Comparison of ENCODE assay signal across 19 cellular contexts in the genomic region with DNA sequence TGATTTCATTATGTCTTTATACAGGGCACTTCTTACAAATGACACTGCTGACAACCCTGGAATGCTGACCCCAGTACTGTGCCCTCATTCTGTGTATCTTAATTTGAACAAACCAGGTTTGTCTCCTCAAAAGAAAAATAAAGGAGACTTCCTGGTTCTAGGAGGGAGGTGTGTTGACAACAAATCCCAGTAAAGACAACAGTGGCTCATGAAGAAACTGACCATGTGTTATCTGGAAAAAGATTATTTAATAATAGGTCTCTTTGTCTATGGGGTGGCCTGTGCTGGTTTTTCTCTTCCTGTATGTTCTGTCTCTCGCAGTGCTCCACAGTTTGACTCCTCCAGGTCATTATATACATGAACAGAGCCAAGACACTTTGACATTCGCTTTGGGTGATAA.
"Had no signal": no experiment of that assay in that cellular context is flagged by ENCODE, and none has a peak within 500 bp of the region (broad histone marks: within the 10 kb centered on the region; RNA-seq: fewer than 3 reads in every experiment).

No MANE protein-coding gene starts in this region.

- H3K27me3 ChIP-seq: adrenal gland, SJCRH30 had no signal

- H3K4me3 ChIP-seq: adrenal gland, SJCRH30, SK-N-MC had no signal

- H3K4me1 ChIP-seq: adrenal gland, SJCRH30 had no signal

- H3K36me3 ChIP-seq: adrenal gland, SJCRH30 had no signal

- H3K9me3 ChIP-seq: adrenal gland, SJCRH30 had no signal

- DNase-seq: activated CD4-positive, alpha-beta T cell treated with anti-CD3 and anti-CD28 coated beads, Interleukin-2, amount 10 ng/mL, durations not matched to agents 24 days and 14 days; activated CD4-positive, alpha-beta T cell treated with anti-CD3 and anti-CD28 coated beads, Interleukin-2, amount 50 U/mL, for 4 hours; activated CD8-positive, alpha-beta T cell treated with anti-CD3 and anti-CD28 coated beads, Interleukin-2, amount 10 ng/mL, durations not matched to agents 7 days and 5 days; activated gamma-delta T cell treated with Interleukin-2 at 50 U/mL for 16 hours; activated naive CD4-positive, alpha-beta T cell treated with anti-CD3 and anti-CD28 coated beads for 36 hours; activated T-cell treated with anti-CD3 and anti-CD28 coated beads, Interleukin-2, amount 50 U/mL, for 4 hours; adrenal gland; central memory CD4-positive, alpha-beta T cell; Karpas-422; NCI-H1048; NCI-H1105 treated with DMSO at 0.1 percent for 48 hours; NCI-H1436 treated with DMSO at 0.1 percent for 48 hours; NCI-H1694 treated with DMSO at 0.1 percent for 48 hours; NCI-H2029; NCI-H345; NCI-H524 treated with DMSO at 0.1 percent for 48 hours; SHP77; SJCRH30 had no signal

- H3K27ac ChIP-seq: adrenal gland, SJCRH30, SK-N-MC had no signal
